ENCODE assay signal across 8 cellular contexts in the genomic region with DNA sequence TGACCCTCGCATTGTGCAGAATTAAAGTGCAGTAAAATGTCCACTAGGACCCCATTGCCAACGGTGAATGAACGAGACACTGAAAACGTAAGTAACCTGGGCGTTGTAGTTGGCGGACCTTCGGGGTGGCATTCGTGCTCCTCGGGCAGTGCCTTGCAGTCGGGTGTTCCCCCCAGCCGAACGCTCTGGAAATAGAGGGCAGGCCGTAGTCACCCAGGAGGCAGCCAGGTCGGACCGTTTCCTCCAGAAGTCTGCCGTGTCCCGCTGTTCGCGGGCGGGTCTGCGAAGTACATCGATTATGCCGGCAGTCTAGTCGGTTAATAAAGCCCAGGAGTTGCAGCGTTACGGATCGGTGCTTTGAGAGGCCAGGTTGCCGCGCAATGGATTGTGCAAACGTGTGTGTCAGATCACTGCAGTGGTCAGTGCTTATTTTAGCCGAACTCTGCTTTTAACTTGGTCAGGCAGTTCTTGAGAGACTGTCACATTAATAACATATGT. TPM values are rescaled to one million over a fixed set of nuclear protein-coding genes. Genes with fewer than 3 reads are reported as not detected.
DNase-seq lines count a peak whose midpoint lies in the region; ATAC-seq and TF ChIP-seq lines count a peak whose summit lies in the region.

No MANE protein-coding gene starts in this region.

- H3K36me3 Mint-ChIP-seq in activated naive CD8-positive, alpha-beta T cell treated with anti-CD3 and anti-CD28 coated beads, Interleukin-2, amount 50 U/mL, for 24 hours (ENCODE audit: low read depth), result peaks cover 9% of the 10 kb centered on the region

- DNase-seq in ELR (ENCODE audit: low read depth) (peak; percentile 45), PC-9 (peak; percentile 41 to 50), right atrium auricular region (ENCODE audit: low spot score) (no peak), retinal pigment epithelial cell (ENCODE audit: low read depth) (no peak), cerebellar nuclear complex (lab: John Stamatoyannopoulos, UW) (no peak), AG08395 (ENCODE audit: low spot score) (no peak)
- peak; percentile 49 for DNase-seq in activated naive CD8-positive, alpha-beta T cell treated with anti-CD3 and anti-CD28 coated beads, Interleukin-2, amount 50 U/mL, for 24 hours

- H3K27ac ChIP-seq in PC-9 (peak overlapping the region; percentile 66), right atrium auricular region (peak overlapping the region; percentile 99)

- TF ChIP-seq CTCF in PC-9 (conservative IDR thresholded peaks at IDR 0.05) (no peak), right atrium auricular region (IDR thresholded peaks at IDR 0.05) (no peak), retinal pigment epithelial cell (conservative IDR thresholded peaks at IDR 0.05; ENCODE audit: low read depth, low read length) (no peak)

- peak overlapping the region; percentile 95 for H3K27ac Mint-ChIP-seq in activated naive CD8-positive, alpha-beta T cell treated with anti-CD3 and anti-CD28 coated beads, Interleukin-2, amount 50 U/mL, for 24 hours

- intact Hi-C loops in PC-9 (cut with micrococcal nuclease; ENCODE audit: unreplicated experiment), result loop anchor here (2.0 kb wide), 2 partner anchors 31 to 51 kb away; partner anchors contain the start of gene EIF5

- H3K4me2 ChIP-seq in PC-9, result peak overlapping the region; percentile 92

- H3K36me3 ChIP-seq in PC-9 (ENCODE audit: low read depth) (peaks cover 8% of the 10 kb centered on the region; the same call in 1 of the 2 replicates), right atrium auricular region (no peaks in the 10 kb centered on the region)

- H3K79me2 ChIP-seq in PC-9 (ENCODE audit: low read depth), result peaks cover 69% of the 10 kb centered on the region

- H3K4me1 ChIP-seq in PC-9 (replicated peaks; ENCODE audit: insufficient read depth) (peaks cover 37% of the 10 kb centered on the region), right atrium auricular region (peaks cover 0 to 42% of the 10 kb centered on the region in 2 donors)

- BruUV-seq in PC-9 (replicated peaks; lab: Mats Ljungman, UMichigan), result TSS peak; percentile 27

- peak overlapping the region; percentile 92 for H3K4me3 Mint-ChIP-seq in activated naive CD8-positive, alpha-beta T cell treated with anti-CD3 and anti-CD28 coated beads, Interleukin-2, amount 50 U/mL, for 24 hours

- no peaks in the 10 kb centered on the region for H3K27me3 ChIP-seq in PC-9 (ENCODE audit: insufficient read depth, low read depth)
- no peaks in the 10 kb centered on the region for H3K27me3 ChIP-seq in right atrium auricular region

- no peaks in the 10 kb centered on the region for H3K9me3 Mint-ChIP-seq in activated naive CD8-positive, alpha-beta T cell treated with anti-CD3 and anti-CD28 coated beads, Interleukin-2, amount 50 U/mL, for 24 hours

- peak; percentile 11 for ATAC-seq in HG02571 (IDR thresholded peaks at IDR 0.05; ENCODE audit: unreplicated experiment)
- peak; percentile 2 for ATAC-seq in activated naive CD8-positive, alpha-beta T cell treated with anti-CD3 and anti-CD28 coated beads, Interleukin-2, amount 50 U/mL, for 24 hours

- H4K20me1 ChIP-seq in PC-9 (ENCODE audit: insufficient read depth), result peaks cover 42% of the 10 kb centered on the region

- H3K9me3 ChIP-seq in PC-9 (ENCODE audit: insufficient read depth, low read depth) (0 out of 2 replicates have a peak, but pooled peaks cover 1% of the 10 kb centered on the region), right atrium auricular region (no peaks in the 10 kb centered on the region)

- peaks cover 4% of the 10 kb centered on the region; the same call in 1 of the 2 replicates for H3K9me2 ChIP-seq in PC-9 (ENCODE audit: insufficient read depth)

- H3F3A ChIP-seq in PC-9 (ENCODE audit: insufficient read depth, low read depth), result peaks cover 34% of the 10 kb centered on the region

- H3K4me3 ChIP-seq in PC-9 (peak overlapping the region; percentile 72), right atrium auricular region (peak overlapping the region; percentile 92 to 93), retinal pigment epithelial cell (ENCODE audit: low read length) (peak overlapping the region; percentile 98)

- H3K4me1 Mint-ChIP-seq in activated naive CD8-positive, alpha-beta T cell treated with anti-CD3 and anti-CD28 coated beads, Interleukin-2, amount 50 U/mL, for 24 hours, result peaks cover 47% of the 10 kb centered on the region

- POLR2A ChIA-PET in PC-9 (lab: Charles Lee; ENCODE audit: unreplicated experiment), result interaction anchor here (0.6 kb wide), 1 partner anchor 175 kb away, joined by 3 read pairs; no protein-coding TSS in a partner anchor

- peak overlapping the region; percentile 83; the same call in 1 of the 2 replicates for H2AFZ ChIP-seq in PC-9

- no peaks in the 10 kb centered on the region for H3K27me3 Mint-ChIP-seq in activated naive CD8-positive, alpha-beta T cell treated with anti-CD3 and anti-CD28 coated beads, Interleukin-2, amount 50 U/mL, for 24 hours

- CTCF ChIA-PET in PC-9 (lab: Charles Lee), result no interaction called here

RNA-seq across cellular contexts. Expression of gene MARK3, which starts 0.8 kb away (rescaled TPM):
- total RNA-seq in PC-9 (2021), result 189 and 191 TPM in 2 replicates
- total RNA-seq in right atrium auricular region, result 10 to 100 TPM; 71.7 to 74.2 TPM

RNA-seq across cellular contexts. Expression of gene EIF5, which starts 52.0 kb away (rescaled TPM):
- total RNA-seq in PC-9 (2021) (310 and 330 TPM in 2 replicates), right atrium auricular region (100 to 1,000 TPM; 175 to 205 TPM)

Comparison
In these comparisons a context has a peak if more than half of its experiments do, and no peak if none do; other contexts are left out.
1. DNase-seq: peak in ELR (single experiment), PC-9 (2 of 2) and activated naive CD8-positive, alpha-beta T cell treated with anti-CD3 and anti-CD28 coated beads, Interleukin-2, amount 50 U/mL, for 24 hours (single experiment); none in right atrium auricular region (single experiment), retinal pigment epithelial cell (single experiment), cerebellar nuclear complex (0 of 2) and AG08395 (single experiment).
2. Peak in every context shown above with its lines, with median percentiles within 50 percentile points of each other: H3K4me3 ChIP-seq.